ENCODE assay signal across 13 cellular contexts in genomic region chr10:77554996-77555397, GRCh38.
DNase-seq lines count a peak whose midpoint lies in the region; ATAC-seq, FAIRE-seq and TF ChIP-seq lines count a peak whose summit lies in the region.
"Had no signal": no experiment of that assay in that cellular context is flagged by ENCODE, and none has a peak within 500 bp of the region (broad histone marks: within the 10 kb centered on the region; RNA-seq: fewer than 3 reads in every experiment).

No MANE protein-coding gene starts in this region.

- no peaks in the 10 kb centered on the region for H3K79me2 ChIP-seq in HepG2 (ENCODE audit: insufficient read depth, low read length)

- FAIRE-seq in HepG2 (lab: Jason Lieb, UNC): no peak

- BruUV-seq in HepG2 (replicated peaks; lab: Mats Ljungman, UMichigan): no TSS peak

- H3K4me3 ChIP-seq in liver (ENCODE audit: low read depth in 1 of 3, low read length in 3 of 3) (no peak overlapping the region), HepG2 (replicated peaks in 1 of 3; ENCODE audit: insufficient read depth in 1 of 3, low read depth in 2 of 3, low read length in 3 of 3) (no peak overlapping the region), colonic mucosa (no peak overlapping the region), muscle layer of duodenum (ENCODE audit: low read depth in 1 of 2, low read length in 2 of 2) (no peak overlapping the region), vagina (no peak overlapping the region)
- H3K4me3 ChIP-seq: GM23248, heart left ventricle had no signal

- in situ Hi-C loops in HepG2 (cut with HindIII; ENCODE audit: extremely low pct_ligation_motif_present, low pct_unique_long_range_greater_than_20kb): no loop called here

- TF ChIP-seq EP300 in HepG2 (IDR thresholded peaks at IDR 0.05; ENCODE audit: low read depth in 2 of 2, low read length in 2 of 2) (no peak), HepG2 (CRISPR knock-in tag; IDR thresholded peaks at IDR 0.05; ENCODE audit: borderline replicate concordance) (no peak)

- DNase-seq in HepG2 (ENCODE audit: low spot score) (no peak), colonic mucosa (no peak), vagina (ENCODE audit: extremely low spot score in 2 of 2) (no peak), hippocampal formation (lab: John Stamatoyannopoulos, UW) (no peak), GDM1 (lab: John Stamatoyannopoulos, UW) (no peak)
- DNase-seq: activated CD4-positive, alpha-beta T cell treated with anti-CD3 and anti-CD28 coated beads for 1 hour; activated gamma-delta T cell; GM23248; SHP77 had no signal

- 50% methylated on average over 7 of the region's 7 CpGs for WGBS in liver
- WGBS in HepG2 (ENCODE audit: low lambda C conversion rate): 30% methylated on average over 7 of the region's 7 CpGs

- TF ChIP-seq CTCF in liver (IDR thresholded peaks at IDR 0.05; ENCODE audit: low read depth, low read length, missing input control): no peak
- no peak for TF ChIP-seq CTCF in HepG2 (CRISPR knock-in tag; IDR thresholded peaks at IDR 0.05)
- TF ChIP-seq CTCF in colonic mucosa (IDR thresholded peaks at IDR 0.05): no peak
- TF ChIP-seq CTCF in vagina (IDR thresholded peaks at IDR 0.05): no peak

- peak overlapping the region in 1 of 2 donors; percentile 3 for H3K9ac ChIP-seq in liver (ENCODE audit: low read depth in 1 of 2, low read length in 2 of 2)
- no peak overlapping the region for H3K9ac ChIP-seq in HepG2 (ENCODE audit: insufficient read depth, low read depth, low read length)
- no peak overlapping the region for H3K9ac ChIP-seq in colonic mucosa (ENCODE audit: low read depth in 2 of 2, low read length in 2 of 2)
- H3K9ac ChIP-seq: GM23248 had no signal

- peaks cover 1 to 30% (median 24%) of the 10 kb centered on the region in 4 donors for H3K4me1 ChIP-seq in liver (ENCODE audit: control insufficient read depth in 4 of 4, insufficient read depth in 4 of 4, low read length in 3 of 4)
- H3K4me1 ChIP-seq in HepG2 (ENCODE audit: insufficient read depth, low read length): no peaks in the 10 kb centered on the region
- H3K4me1 ChIP-seq in colonic mucosa: no peaks in the 10 kb centered on the region
- H3K4me1 ChIP-seq in muscle layer of duodenum (ENCODE audit: control insufficient read depth in 1 of 2, insufficient read depth in 2 of 2, low read length in 2 of 2): peaks cover 16 to 24% of the 10 kb centered on the region in 2 donors
- peaks cover 15% of the 10 kb centered on the region for H3K4me1 ChIP-seq in vagina

- H3K36me3 ChIP-seq in liver (ENCODE audit: control insufficient read depth in 4 of 4, insufficient read depth in 3 of 4, low read depth in 1 of 4, low read length in 3 of 4) (no peaks in the 10 kb centered on the region), HepG2 (replicated peaks in 1 of 2; ENCODE audit: control insufficient read depth in 1 of 2, insufficient read depth in 2 of 2, low read length in 2 of 2) (no peaks in the 10 kb centered on the region), colonic mucosa (no peaks in the 10 kb centered on the region), muscle layer of duodenum (ENCODE audit: control insufficient read depth in 1 of 2, insufficient read depth in 2 of 2, low read length in 2 of 2) (no peaks in the 10 kb centered on the region), vagina (no peaks in the 10 kb centered on the region)
- H3K36me3 ChIP-seq: heart left ventricle had no signal

- no peak for TF ChIP-seq POLR2A in HepG2 (IDR thresholded peaks at IDR 0.05; ENCODE audit: insufficient read depth in 1 of 2, low read depth in 2 of 2, low read length in 2 of 2)
- TF ChIP-seq POLR2A in vagina (IDR thresholded peaks at IDR 0.05): no peak

- CTCF ChIA-PET in HepG2 (lab: Yijun Ruan, JAX; ENCODE audit: low intra/inter-chr PET ratio, low total read pairs): no interaction called here

- peak overlapping the region; percentile 87 to 90 for H3K27ac ChIP-seq in liver (ENCODE audit: low read depth in 1 of 2, low read length in 2 of 2)
- no peak overlapping the region for H3K27ac ChIP-seq in HepG2 (ENCODE audit: extremely low read length, insufficient read depth, low read length)
- peak overlapping the region; percentile 44 for H3K27ac ChIP-seq in colonic mucosa
- peak overlapping the region; percentile 65 for H3K27ac ChIP-seq in muscle layer of duodenum (ENCODE audit: low read length)
- peak overlapping the region; percentile 47 for H3K27ac ChIP-seq in vagina
- H3K27ac ChIP-seq: GM23248 had no signal

- H3K9me3 ChIP-seq in liver (ENCODE audit: control insufficient read depth in 4 of 4, low read length in 3 of 4): no peaks in the 10 kb centered on the region
- no peaks in the 10 kb centered on the region for H3K9me3 ChIP-seq in HepG2 (ENCODE audit: low read length)
- no peaks in the 10 kb centered on the region for H3K9me3 ChIP-seq in colonic mucosa
- no peaks in the 10 kb centered on the region for H3K9me3 ChIP-seq in muscle layer of duodenum (ENCODE audit: control insufficient read depth in 1 of 2, low read length in 2 of 2)
- H3K9me3 ChIP-seq in vagina: no peaks in the 10 kb centered on the region
- H3K9me3 ChIP-seq: heart left ventricle had no signal

- no peaks in the 10 kb centered on the region for H3K27me3 ChIP-seq in liver (ENCODE audit: control insufficient read depth in 4 of 4, insufficient read depth in 4 of 4, low read length in 3 of 4)
- 0 out of 5 replicates have a peak, but pooled peaks cover 0 to 6% of the 10 kb centered on the region in 2 experiments for H3K27me3 ChIP-seq in HepG2 (ENCODE audit: control insufficient read depth in 1 of 2, insufficient read depth in 2 of 2, low read length in 2 of 2)
- H3K27me3 ChIP-seq in colonic mucosa: no peaks in the 10 kb centered on the region
- no peaks in the 10 kb centered on the region for H3K27me3 ChIP-seq in muscle layer of duodenum (ENCODE audit: low read depth, low read length)
- H3K27me3 ChIP-seq in vagina: no peaks in the 10 kb centered on the region
- H3K27me3 ChIP-seq: heart left ventricle had no signal

- TF ChIP-seq RAD21 in liver (IDR thresholded peaks at IDR 0.05) (no peak), HepG2 (CRISPR knock-in tag; IDR thresholded peaks at IDR 0.05) (no peak)

- no peak overlapping the region for H3K4me2 ChIP-seq in HepG2 (ENCODE audit: low read depth, low read length)

- POLR2A ChIA-PET in HepG2 (lab: Yijun Ruan, JAX): no interaction called here

- no peaks in the 10 kb centered on the region for H4K20me1 ChIP-seq in HepG2 (ENCODE audit: insufficient read depth, low read length)

- no peak for ATAC-seq in HepG2
- ATAC-seq in HG03520 (IDR thresholded peaks at IDR 0.05; ENCODE audit: unreplicated experiment): no peak

- intact Hi-C loops in HepG2 (cut with micrococcal nuclease; ENCODE audit: unreplicated experiment): no loop called here
- intact Hi-C loops in colonic mucosa (cut with DNase I): no loop called here
- intact Hi-C loops in vagina (cut with DNase I): loop anchor here (10.0 kb wide), 1 partner anchor 70 kb away; no protein-coding TSS in a partner anchor

- no peak overlapping the region for H2AFZ ChIP-seq in HepG2 (ENCODE audit: low read length)
- H2AFZ ChIP-seq: GM23248 had no signal

TF ChIP-seq in liver, 16 proteins besides CTCF, POLR2A, EP300 and RAD21:
- TF ChIP-seq HNF4A (conservative IDR thresholded peaks at IDR 0.05) (peak; percentile 55 to 73), MAX (IDR thresholded peaks at IDR 0.05) (peak; percentile 34), RXRA (IDR thresholded peaks at IDR 0.05) (peak in 1 of 2 donors; percentile 45), TAF1 (conservative IDR thresholded peaks at IDR 0.05) (no peak), NR2F2 (IDR thresholded peaks at IDR 0.05) (no peak), ZBTB33 (IDR thresholded peaks at IDR 0.05) (peak; percentile 2)

TF ChIP-seq in HepG2, 621 proteins besides CTCF, POLR2A, EP300 and RAD21 (continues in another document):
- TF ChIP-seq RARG (CRISPR knock-in tag; IDR thresholded peaks at IDR 0.05; ENCODE audit: low read depth): no peak
- TF ChIP-seq ETV6 (CRISPR knock-in tag; conservative IDR thresholded peaks at IDR 0.05): no peak
- TF ChIP-seq MEF2D (CRISPR knock-in tag; IDR thresholded peaks at IDR 0.05): no peak
- TF ChIP-seq DZIP1 (CRISPR knock-in tag; IDR thresholded peaks at IDR 0.05): no peak
- TF ChIP-seq RNF219 (CRISPR knock-in tag; IDR thresholded peaks at IDR 0.05): no peak
- no peak for TF ChIP-seq ZNF260 (CRISPR knock-in tag; IDR thresholded peaks at IDR 0.05; ENCODE audit: borderline replicate concordance, low read depth)
- TF ChIP-seq ZNF235 (CRISPR knock-in tag; IDR thresholded peaks at IDR 0.05; ENCODE audit: borderline replicate concordance): no peak
- no peak for TF ChIP-seq ISL2 (CRISPR knock-in tag; IDR thresholded peaks at IDR 0.05)
